In genomic region chr14:65222434-65222833, GRCh38 we compare ENCODE assay signal across 8 cellular contexts.
DNase-seq lines count a peak whose midpoint lies in the region; ATAC-seq and TF ChIP-seq lines count a peak whose summit lies in the region.

No MANE protein-coding gene starts in this region.

- intact Hi-C loops in left lung (cut with DNase I) = loop anchor here in 1 of 2 donors (10.0 kb wide), 1 partner anchor 192 kb away; the partner anchor contains the start of gene FUT8

- no peaks in the 10 kb centered on the region for H4K20me1 ChIP-seq in Loucy (ENCODE audit: insufficient read depth, low read length, poor library complexity, severe bottlenecking)

- in situ Hi-C loops in ACHN (cut with HindIII; ENCODE audit: low pct_ligation_motif_present, low pct_unique_long_range_greater_than_20kb, low sequenced_read_pairs) = no loop called here

- H3K9me3 ChIP-seq in Loucy (ENCODE audit: insufficient read depth, low read depth, low read length) = no peaks in the 10 kb centered on the region
- H3K9me3 ChIP-seq in left lung = no peaks in the 10 kb centered on the region

- peak; percentile 99 for TF ChIP-seq CTCF in Loucy (conservative IDR thresholded peaks at IDR 0.05; ENCODE audit: low read length)
- TF ChIP-seq CTCF in WI38 (IDR thresholded peaks at IDR 0.05; ENCODE audit: low read depth, low read length) = peak; percentile 76
- peak; percentile 90 for TF ChIP-seq CTCF in cardiac fibroblast (IDR thresholded peaks at IDR 0.05; ENCODE audit: low read depth, low read length)
- TF ChIP-seq CTCF in left lung (IDR thresholded peaks at IDR 0.05) = peak; percentile 50 to 75

- H3K4me1 ChIP-seq in Loucy (ENCODE audit: insufficient read depth, low read length, poor library complexity, severe bottlenecking) = peaks cover 17% of the 10 kb centered on the region
- peaks cover 0 to 15% of the 10 kb centered on the region in 2 donors for H3K4me1 ChIP-seq in left lung

- H3K9me2 ChIP-seq in Loucy (replicated peaks; ENCODE audit: low read depth, low read length) = no peaks in the 10 kb centered on the region

- ATAC-seq in GM18498 (IDR thresholded peaks at IDR 0.05; ENCODE audit: unreplicated experiment) (peak; percentile 65), left lung (peak; percentile 92)

- H2AFZ ChIP-seq in Loucy (ENCODE audit: low read length) = peak overlapping the region; percentile 38; the same call in 1 of the 2 replicates

- H3K36me3 ChIP-seq in Loucy (ENCODE audit: insufficient read depth, low read length) (no peaks in the 10 kb centered on the region), left lung (no peaks in the 10 kb centered on the region)

- no peaks in the 10 kb centered on the region for H3F3A ChIP-seq in Loucy (ENCODE audit: low read depth)

- no peak overlapping the region for H3K4me3 ChIP-seq in Loucy (ENCODE audit: low read length, poor library complexity, severe bottlenecking)
- H3K4me3 ChIP-seq in WI38 (ENCODE audit: low read depth, low read length) = no peak overlapping the region
- H3K4me3 ChIP-seq in cardiac fibroblast (replicated peaks in 1 of 2; ENCODE audit: low read depth in 2 of 2, low read length in 2 of 2) = no peak overlapping the region
- H3K4me3 ChIP-seq in left lung = no peak overlapping the region

- no peak overlapping the region for H3K4me2 ChIP-seq in Loucy (ENCODE audit: low read depth, low read length, poor library complexity, severe bottlenecking)

- H3K9ac ChIP-seq in Loucy (ENCODE audit: low read depth, low read length, poor library complexity, severe bottlenecking) = no peak overlapping the region

- no peaks in the 10 kb centered on the region for H3K79me2 ChIP-seq in Loucy (ENCODE audit: insufficient read depth, low read length)

- DNase-seq in ACHN (peak; percentile 41), cardiac fibroblast (ENCODE audit: low read depth in 2 of 2) (peak; percentile 84 to 85), left lung (peak in 1 of 2 donors; percentile 85), NCI-H446 treated with DMSO at 0.1 percent for 48 hours (lab: John Stamatoyannopoulos, UW) (no peak)
- peak; percentile 12 to 31 for DNase-seq in stimulated activated CD8-positive, alpha-beta memory T cell treated with anti-CD3 and anti-CD28 coated beads, Interleukin-2, amount 100 ng/mL, for 1 hour (ENCODE audit: low read depth in 2 of 2)

- H3K27me3 ChIP-seq in Loucy (ENCODE audit: insufficient read depth, low read length, poor library complexity, severe bottlenecking) (no peaks in the 10 kb centered on the region), left lung (no peaks in the 10 kb centered on the region)

- H3K27ac ChIP-seq in left lung = no peak overlapping the region
